In the genomic region with DNA sequence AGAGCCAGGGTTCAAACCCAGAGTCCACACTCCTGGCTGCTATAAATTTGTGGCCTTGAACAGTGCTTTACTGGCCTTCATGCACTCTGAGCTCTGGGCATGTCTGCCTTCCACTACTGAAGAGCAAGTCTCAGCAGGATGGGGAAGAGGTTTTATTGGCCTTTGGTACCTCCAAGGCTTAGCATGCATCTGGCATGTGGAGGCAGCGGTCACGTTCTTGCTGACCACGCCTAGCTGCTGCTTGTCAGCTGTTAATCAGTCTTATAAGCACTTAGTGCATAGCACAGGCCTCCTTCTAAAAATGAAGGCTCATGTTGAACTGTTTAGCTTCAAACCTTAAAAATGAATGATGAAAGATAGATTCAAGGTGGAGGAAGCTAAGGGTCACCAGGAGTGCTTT, we compare ENCODE assay signal across 28 cellular contexts.
"Had no signal": no experiment of that assay in that cellular context is flagged by ENCODE, and none has a peak within 500 bp of the region (broad histone marks: within the 10 kb centered on the region; RNA-seq: fewer than 3 reads in every experiment).

No MANE protein-coding gene starts in this region.

- H3K36me3 ChIP-seq: breast epithelium, prostate gland, thyroid gland had no signal

- H3K9me3 ChIP-seq: breast epithelium, heart left ventricle, pancreas, prostate gland, sigmoid colon, stomach, thyroid gland, upper lobe of right lung had no signal

- H3K27me3 ChIP-seq: breast epithelium, heart left ventricle, pancreas, sigmoid colon, stomach, thyroid gland, upper lobe of right lung had no signal

- H3K27ac ChIP-seq: breast epithelium, heart left ventricle, pancreas, prostate gland, sigmoid colon, stomach, thyroid gland, upper lobe of right lung had no signal

- H3K4me1 ChIP-seq: breast epithelium, pancreas, prostate gland, sigmoid colon, upper lobe of right lung had no signal

- H3K4me3 ChIP-seq: breast epithelium, heart left ventricle, pancreas, prostate gland, sigmoid colon, stomach, thyroid gland, upper lobe of right lung had no signal

- ATAC-seq: activated naive CD4-positive, alpha-beta T cell treated with anti-CD3 and anti-CD28 coated beads, Interleukin-2, amount 50 U/mL, for 72 hours; heart left ventricle; left colon; naive thymus-derived CD4-positive, alpha-beta T cell; stimulated activated naive B cell treated with anti-CD40 and anti-IgM and Interleukin-4, amounts not matched to agents 10 μg/mL and 1 μg/mL and 100 μg/mL, for 72 hours; T-helper 17 cell; upper lobe of right lung; WTC11 had no signal

- DNase-seq: activated CD4-positive, alpha-beta memory T cell treated with anti-CD3 and anti-CD28 coated beads, Interleukin-2, amount 10 ng/mL, durations not matched to agents 7 days and 5 days; activated CD4-positive, alpha-beta T cell treated with anti-CD3 and anti-CD28 coated beads for 1 hour; activated CD4-positive, alpha-beta T cell treated with anti-CD3 and anti-CD28 coated beads, Interleukin-2, amount 10 ng/mL, durations not matched to agents 7 days and 5 days; activated naive CD4-positive, alpha-beta T cell; activated T-cell treated with anti-CD3 and anti-CD28 coated beads, Interleukin-2, amount 50 U/mL, for 48 hours; dermis blood vessel endothelial cell; effector CD4-positive, alpha-beta T cell; heart left ventricle; hypothalamus; immature natural killer cell; kidney; left colon; naive thymus-derived CD4-positive, alpha-beta T cell; nucleus accumbens; pancreas; sigmoid colon; stimulated activated CD4-positive, alpha-beta T cell treated with anti-CD3 and anti-CD28 coated beads, Interleukin-15, amount 100 ng/mL, for 24 hours; stimulated activated CD4-positive, alpha-beta T cell treated with anti-CD3 and anti-CD28 coated beads, Interleukin-2, amount 100 ng/mL, for 24 hours; stimulated activated naive B cell treated with anti-CD40 and anti-IgM and Interleukin-4, amounts not matched to agents 10 μg/mL and 1 μg/mL and 100 μg/mL, for 72 hours; stomach; T-helper 17 cell; T1000; thyroid gland; upper lobe of right lung had no signal
